ENCODE assay signal across 7 cellular contexts in genomic region chr7:92006046-92006445, GRCh38.
"Had no signal": no experiment of that assay in that cellular context is flagged by ENCODE, and none has a peak within 500 bp of the region (broad histone marks: within the 10 kb centered on the region; RNA-seq: fewer than 3 reads in every experiment).

No MANE protein-coding gene starts in this region.

- DNase-seq: IMR-90, KBM-7, KG1 had no signal

- FAIRE-seq: HTR-8/SVneo, K562 had no signal

- H3K27ac ChIP-seq: HL-60, KMS-11 had no signal

- H3K9ac ChIP-seq: KMS-11 had no signal

- H3K4me2 ChIP-seq: KMS-11 had no signal

- ATAC-seq: K562 had no signal

- H3K4me3 ChIP-seq: K562 had no signal
